Comparison of ENCODE assay signal across 18 cellular contexts in genomic region chr20:44176833-44177533, GRCh38. TPM values are rescaled to one million over a fixed set of nuclear protein-coding genes. Genes with fewer than 3 reads are reported as not detected.
DNase-seq lines count a peak whose midpoint lies in the region; ATAC-seq and TF ChIP-seq lines count a peak whose summit lies in the region.
"Had no signal": no experiment of that assay in that cellular context is flagged by ENCODE, and none has a peak within 500 bp of the region (broad histone marks: within the 10 kb centered on the region; RNA-seq: fewer than 3 reads in every experiment).

No MANE protein-coding gene starts in this region.

- TF ChIP-seq CTCF in cardiac muscle cell (IDR thresholded peaks at IDR 0.05; ENCODE audit: low read depth, low read length) (no peak), upper lobe of right lung (IDR thresholded peaks at IDR 0.05) (no peak)

- H3K9me3 ChIP-seq in cardiac muscle cell (ENCODE audit: low read depth) (no peaks in the 10 kb centered on the region), upper lobe of right lung (no peaks in the 10 kb centered on the region)
- H3K9me3 ChIP-seq: tibial nerve had no signal

- H3K4me3 ChIP-seq in cardiac muscle cell (no peak overlapping the region), upper lobe of right lung (no peak overlapping the region)
- H3K4me3 ChIP-seq: tibial nerve had no signal

- H3K36me3 ChIP-seq in cardiac muscle cell (peaks cover 10% of the 10 kb centered on the region), upper lobe of right lung (no peaks in the 10 kb centered on the region)
- H3K36me3 ChIP-seq: brain microvascular endothelial cell, tibial nerve had no signal

- DNase-seq in cardiac muscle cell (ENCODE audit: low read depth in 1 of 2, low spot score in 1 of 2) (no peak), cardiac septum (ENCODE audit: low spot score) (no peak), epithelial cell of prostate (ENCODE audit: low read depth, low spot score) (no peak), myocyte (ENCODE audit: low read depth) (peak; percentile 99), upper lobe of right lung (no peak), NOMO-1 (lab: John Stamatoyannopoulos, UW; ENCODE audit: unreplicated experiment in 2 of 2) (no peak)
- DNase-seq: activated CD4-positive, alpha-beta T cell treated with anti-CD3 and anti-CD28 coated beads, Interleukin-2, amount 50 U/mL, for 1 hour; activated effector memory CD4-positive, alpha-beta T cell treated with Interleukin-2 at 50 U/mL for 16 hours; brain microvascular endothelial cell; COR-L47; natural killer cell; NCI-H2081; NK-92 treated with Interleukin-12 subunit alpha and Interleukin-12 subunit beta, amount 100 ng/mL, for 24 hours; stimulated activated CD4-positive, alpha-beta T cell treated with anti-CD3 and anti-CD28 coated beads, Interleukin-12 subunit alpha, Interleukin-12 subunit beta, amount 100 ng/mL, for 4 hours; SW 1271 had no signal

- H3K27me3 ChIP-seq in cardiac muscle cell (no peaks in the 10 kb centered on the region), upper lobe of right lung (peaks cover 11% of the 10 kb centered on the region)
- H3K27me3 ChIP-seq: brain microvascular endothelial cell had no signal

- intact Hi-C loops in cardiac septum (cut with DNase I), result no loop called here
- intact Hi-C loops in upper lobe of right lung (cut with DNase I), result no loop called here

- H3K27ac ChIP-seq in cardiac muscle cell (peak overlapping the region; percentile 70), epithelial cell of prostate (peak overlapping the region; percentile 48), upper lobe of right lung (no peak overlapping the region)
- H3K27ac ChIP-seq: brain microvascular endothelial cell, tibial nerve had no signal

- H3K4me1 ChIP-seq in cardiac muscle cell (ENCODE audit: low read depth) (peaks cover 43% of the 10 kb centered on the region), upper lobe of right lung (no peaks in the 10 kb centered on the region)
- H3K4me1 ChIP-seq: tibial nerve had no signal

- ATAC-seq in upper lobe of right lung (peak; percentile 90), GM19463 (IDR thresholded peaks at IDR 0.05; ENCODE audit: unreplicated experiment) (no peak), HG03097 (IDR thresholded peaks at IDR 0.05; ENCODE audit: low FRiP score, unreplicated experiment) (no peak)
- ATAC-seq: natural killer cell had no signal

RNA-seq across cellular contexts. Expression of gene JPH2, which starts 10.0 kb away (rescaled TPM):
- 154 and 205 TPM in 2 replicates for total RNA-seq in cardiac muscle cell
- polyA plus RNA-seq in cardiac muscle cell, result 97.2 and 142 TPM in 2 replicates
- 182 TPM for total RNA-seq in cardiac septum
- total RNA-seq in myocyte, result 263 and 339 TPM in 2 replicates
- 121 TPM for polyA plus RNA-seq in myocyte (2012)
- total RNA-seq in upper lobe of right lung, result 7.9 TPM
- total RNA-seq: natural killer cell had no signal

RNA-seq across cellular contexts. Expression of gene OSER1, which starts 33.6 kb away (rescaled TPM):
- total RNA-seq in cardiac muscle cell (28.5 and 28.6 TPM in 2 replicates), cardiac septum (28.4 TPM), myocyte (36.3 and 37.4 TPM in 2 replicates), upper lobe of right lung (29.6 TPM)
- polyA plus RNA-seq in cardiac muscle cell, result 35.2 and 41.4 TPM in 2 replicates
- polyA plus RNA-seq in myocyte (2012), result 28.8 TPM

Comparison
In these comparisons a context has a peak if more than half of its experiments do, and no peak if none do; other contexts are left out.
1. RNA of gene JPH2, which starts 10.0 kb away (total RNA-seq): 263 to 339 TPM in myocyte, 154 to 205 TPM in cardiac muscle cell and 182 TPM in cardiac septum (single experiment); 7.9 TPM in upper lobe of right lung (single experiment); every median in the first group is over 10 times any median in the second.